ENCODE assay signal across 39 cellular contexts in the genomic region with DNA sequence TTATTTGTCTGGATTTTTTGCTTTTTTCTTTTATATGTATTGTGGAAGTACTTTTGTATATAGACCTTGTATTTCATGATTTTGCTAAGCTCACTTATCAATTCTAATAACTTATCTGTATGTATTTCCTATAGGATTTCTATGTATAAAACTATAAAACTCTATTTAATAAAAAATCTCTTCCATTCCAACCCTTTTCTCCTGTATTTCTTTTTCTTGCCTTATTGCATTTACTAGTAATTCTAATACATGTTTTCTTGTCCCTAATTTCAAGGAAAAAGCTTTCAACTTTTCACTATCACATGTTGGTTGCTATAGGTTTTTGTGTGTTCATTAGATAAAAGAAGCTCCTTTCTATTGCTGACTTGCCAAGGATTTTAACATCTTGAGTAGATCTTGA.
"Had no signal": no experiment of that assay in that cellular context is flagged by ENCODE, and none has a peak within 500 bp of the region (broad histone marks: within the 10 kb centered on the region; RNA-seq: fewer than 3 reads in every experiment).

No MANE protein-coding gene starts in this region.

- H3K36me3 Mint-ChIP-seq: activated naive CD4-positive, alpha-beta T cell treated with anti-CD3 and anti-CD28 coated beads, Interleukin-2, amount 10 ng/mL, durations not matched to agents 7 days and 5 days; activated naive CD4-positive, alpha-beta T cell treated with anti-CD3 and anti-CD28 coated beads, Interleukin-2, amount 50 U/mL, for 24 hours; activated naive CD4-positive, alpha-beta T cell treated with anti-CD3 and anti-CD28 coated beads, Interleukin-2, amount 50 U/mL, for 72 hours; activated naive CD8-positive, alpha-beta T cell; activated naive CD8-positive, alpha-beta T cell treated with anti-CD3 and anti-CD28 coated beads for 36 hours; activated naive CD8-positive, alpha-beta T cell treated with anti-CD3 and anti-CD28 coated beads, Interleukin-2, amount 10 ng/mL, durations not matched to agents 7 days and 5 days; brain had no signal

- H3K36me3 ChIP-seq: adrenal gland, ascending aorta, brain microvascular endothelial cell, breast epithelium, cardiac muscle cell had no signal

- FAIRE-seq: astrocyte, bronchial epithelial cell had no signal

- H3K4me3 Mint-ChIP-seq: activated naive CD4-positive, alpha-beta T cell treated with anti-CD3 and anti-CD28 coated beads for 36 hours; activated naive CD4-positive, alpha-beta T cell treated with anti-CD3 and anti-CD28 coated beads, Interleukin-2, amount 10 ng/mL, durations not matched to agents 7 days and 5 days; activated naive CD4-positive, alpha-beta T cell treated with anti-CD3 and anti-CD28 coated beads, Interleukin-2, amount 50 U/mL, for 24 hours; activated naive CD8-positive, alpha-beta T cell; activated naive CD8-positive, alpha-beta T cell treated with anti-CD3 and anti-CD28 coated beads for 36 hours; activated naive CD8-positive, alpha-beta T cell treated with anti-CD3 and anti-CD28 coated beads, Interleukin-2, amount 10 ng/mL, durations not matched to agents 7 days and 5 days; activated naive CD8-positive, alpha-beta T cell treated with anti-CD3 and anti-CD28 coated beads, Interleukin-2, amount 50 U/mL, for 24 hours; activated T-cell treated with anti-CD3 and anti-CD28 coated beads, Interleukin-2, amount 50 U/mL, for 24 hours; activated T-cell treated with anti-CD3 and anti-CD28 coated beads, Interleukin-2, amount 50 U/mL, for 4 hours; activated T-cell treated with anti-CD3 and anti-CD28 coated beads, Interleukin-2, amount 50 U/mL, for 72 hours; activated T-helper 1 cell treated with anti-CD3 and anti-CD28 coated beads, Interleukin-12 subunit alpha, Interleukin-12 subunit beta, Interleukin-2, Interleukin-4 antibody, amounts not matched to agents 30 ng/mL and 10 ng/mL and 1 ng/mL, durations not matched to agents 14 hours and 24 hours and 36 hours; activated T-helper 17 cell treated with anti-CD3 and anti-CD28 coated beads, Interleukin-2, amount 50 U/mL, for 72 hours; brain; central memory CD8-positive, alpha-beta T cell had no signal

- ATAC-seq: activated naive CD4-positive, alpha-beta T cell treated with anti-CD3 and anti-CD28 coated beads, Interleukin-2, amount 50 U/mL, for 72 hours; activated naive CD8-positive, alpha-beta T cell treated with anti-CD3 and anti-CD28 coated beads, Interleukin-2, amount 50 U/mL, for 24 hours; activated T-cell treated with anti-CD3 and anti-CD28 coated beads, Interleukin-2, amount 50 U/mL, for 4 hours; activated T-cell treated with anti-CD3 and anti-CD28 coated beads, Interleukin-2, amount 50 U/mL, for 72 hours; activated T-helper 17 cell treated with anti-CD3 and anti-CD28 coated beads, Interleukin-2, amount 50 U/mL, for 72 hours; body of pancreas had no signal

- H3K27ac Mint-ChIP-seq: activated naive CD4-positive, alpha-beta T cell treated with anti-CD3 and anti-CD28 coated beads for 36 hours; activated naive CD4-positive, alpha-beta T cell treated with anti-CD3 and anti-CD28 coated beads, Interleukin-2, amount 10 ng/mL, durations not matched to agents 7 days and 5 days; activated naive CD4-positive, alpha-beta T cell treated with anti-CD3 and anti-CD28 coated beads, Interleukin-2, amount 50 U/mL, for 24 hours; activated naive CD4-positive, alpha-beta T cell treated with anti-CD3 and anti-CD28 coated beads, Interleukin-2, amount 50 U/mL, for 72 hours; activated naive CD8-positive, alpha-beta T cell; activated naive CD8-positive, alpha-beta T cell treated with anti-CD3 and anti-CD28 coated beads for 36 hours; activated naive CD8-positive, alpha-beta T cell treated with anti-CD3 and anti-CD28 coated beads, Interleukin-2, amount 10 ng/mL, durations not matched to agents 7 days and 5 days; activated naive CD8-positive, alpha-beta T cell treated with anti-CD3 and anti-CD28 coated beads, Interleukin-2, amount 50 U/mL, for 24 hours; activated T-cell treated with anti-CD3 and anti-CD28 coated beads, Interleukin-2, amount 50 U/mL, for 24 hours; activated T-cell treated with anti-CD3 and anti-CD28 coated beads, Interleukin-2, amount 50 U/mL, for 72 hours; activated T-helper 1 cell treated with anti-CD3 and anti-CD28 coated beads, Interleukin-12 subunit alpha, Interleukin-12 subunit beta, Interleukin-2, Interleukin-4 antibody, amounts not matched to agents 30 ng/mL and 10 ng/mL and 1 ng/mL, durations not matched to agents 14 hours and 24 hours and 36 hours; activated T-helper 17 cell treated with anti-CD3 and anti-CD28 coated beads, Interleukin-2, amount 50 U/mL, for 72 hours; activated T-helper 2 cell treated with anti-CD3 and anti-CD28 coated beads, Interferon-gamma antibody, Interleukin-2, Interleukin-4, amounts not matched to agents 10 μg/mL and 5 μg/mL and 100 μg/mL, durations not matched to agents 14 hours and 24 hours and 36 hours; brain had no signal

- H3K9me3 Mint-ChIP-seq: activated naive CD4-positive, alpha-beta T cell treated with anti-CD3 and anti-CD28 coated beads for 36 hours; activated naive CD4-positive, alpha-beta T cell treated with anti-CD3 and anti-CD28 coated beads, Interleukin-2, amount 10 ng/mL, durations not matched to agents 7 days and 5 days; activated naive CD4-positive, alpha-beta T cell treated with anti-CD3 and anti-CD28 coated beads, Interleukin-2, amount 50 U/mL, for 24 hours; activated naive CD4-positive, alpha-beta T cell treated with anti-CD3 and anti-CD28 coated beads, Interleukin-2, amount 50 U/mL, for 72 hours; activated naive CD8-positive, alpha-beta T cell treated with anti-CD3 and anti-CD28 coated beads for 36 hours; activated naive CD8-positive, alpha-beta T cell treated with anti-CD3 and anti-CD28 coated beads, Interleukin-2, amount 10 ng/mL, durations not matched to agents 7 days and 5 days; activated naive CD8-positive, alpha-beta T cell treated with anti-CD3 and anti-CD28 coated beads, Interleukin-2, amount 50 U/mL, for 24 hours; activated T-cell treated with anti-CD3 and anti-CD28 coated beads, Interleukin-2, amount 50 U/mL, for 24 hours; activated T-cell treated with anti-CD3 and anti-CD28 coated beads, Interleukin-2, amount 50 U/mL, for 4 hours; activated T-helper 1 cell treated with anti-CD3 and anti-CD28 coated beads, Interleukin-12 subunit alpha, Interleukin-12 subunit beta, Interleukin-2, Interleukin-4 antibody, amounts not matched to agents 30 ng/mL and 10 ng/mL and 1 ng/mL, durations not matched to agents 14 hours and 24 hours and 36 hours; activated T-helper 2 cell treated with anti-CD3 and anti-CD28 coated beads, Interferon-gamma antibody, Interleukin-2, Interleukin-4, amounts not matched to agents 10 μg/mL and 5 μg/mL and 100 μg/mL, durations not matched to agents 14 hours and 24 hours and 36 hours; central memory CD8-positive, alpha-beta T cell had no signal

- H3K27me3 Mint-ChIP-seq: activated naive CD8-positive, alpha-beta T cell treated with anti-CD3 and anti-CD28 coated beads for 36 hours; activated naive CD8-positive, alpha-beta T cell treated with anti-CD3 and anti-CD28 coated beads, Interleukin-2, amount 50 U/mL, for 24 hours; activated T-cell treated with anti-CD3 and anti-CD28 coated beads, Interleukin-2, amount 50 U/mL, for 24 hours; activated T-helper 17 cell treated with anti-CD3 and anti-CD28 coated beads, Interleukin-2, amount 50 U/mL, for 72 hours; central memory CD8-positive, alpha-beta T cell had no signal

- H3K4me1 ChIP-seq: adrenal gland, ascending aorta, body of pancreas, breast epithelium had no signal

- H3K4me1 Mint-ChIP-seq: activated naive CD4-positive, alpha-beta T cell treated with anti-CD3 and anti-CD28 coated beads, Interleukin-2, amount 10 ng/mL, durations not matched to agents 7 days and 5 days; activated naive CD4-positive, alpha-beta T cell treated with anti-CD3 and anti-CD28 coated beads, Interleukin-2, amount 50 U/mL, for 24 hours; activated naive CD8-positive, alpha-beta T cell treated with anti-CD3 and anti-CD28 coated beads for 36 hours; activated naive CD8-positive, alpha-beta T cell treated with anti-CD3 and anti-CD28 coated beads, Interleukin-2, amount 10 ng/mL, durations not matched to agents 7 days and 5 days; activated naive CD8-positive, alpha-beta T cell treated with anti-CD3 and anti-CD28 coated beads, Interleukin-2, amount 50 U/mL, for 24 hours; activated T-helper 17 cell treated with anti-CD3 and anti-CD28 coated beads, Interleukin-2, amount 50 U/mL, for 72 hours; central memory CD8-positive, alpha-beta T cell had no signal

- H3K4me3 ChIP-seq: adrenal gland, ascending aorta, body of pancreas, breast epithelium, cardiac muscle cell had no signal

- DNase-seq: activated effector memory CD4-positive, alpha-beta T cell treated with anti-CD3 and anti-CD28 coated beads, Interleukin-2, amount 50 U/mL, for 16 hours; activated effector memory CD4-positive, alpha-beta T cell treated with Interleukin-2 at 50 U/mL for 16 hours; activated gamma-delta T cell; activated gamma-delta T cell treated with Interleukin-2 at 50 U/mL for 16 hours; activated naive CD4-positive, alpha-beta T cell; activated naive CD4-positive, alpha-beta T cell treated with anti-CD3 and anti-CD28 coated beads for 36 hours; activated naive CD4-positive, alpha-beta T cell treated with anti-CD3 and anti-CD28 coated beads, Interleukin-2, amount 10 ng/mL, durations not matched to agents 7 days and 5 days; activated naive CD4-positive, alpha-beta T cell treated with anti-CD3 and anti-CD28 coated beads, Interleukin-2, amount 50 U/mL, for 16 hours; activated naive CD4-positive, alpha-beta T cell treated with Interleukin-2 at 50 U/mL for 16 hours; activated naive CD8-positive, alpha-beta T cell treated with anti-CD3 and anti-CD28 coated beads for 36 hours; activated naive CD8-positive, alpha-beta T cell treated with anti-CD3 and anti-CD28 coated beads, Interleukin-2, amount 10 ng/mL, durations not matched to agents 7 days and 5 days; activated naive CD8-positive, alpha-beta T cell treated with anti-CD3 and anti-CD28 coated beads, Interleukin-2, amount 50 U/mL, for 24 hours; activated T-cell treated with anti-CD3 and anti-CD28 coated beads, Interleukin-2, amount 50 U/mL, for 24 hours; activated T-cell treated with anti-CD3 and anti-CD28 coated beads, Interleukin-2, amount 50 U/mL, for 4 hours; activated T-cell treated with anti-CD3 and anti-CD28 coated beads, Interleukin-2, amount 50 U/mL, for 48 hours; activated T-cell treated with anti-CD3 and anti-CD28 coated beads, Interleukin-2, amount 50 U/mL, for 72 hours; adrenal gland; amniotic stem cell; amygdala; anterior cingulate cortex; aorta; body of pancreas; brain microvascular endothelial cell; caudate nucleus; central memory CD4-positive, alpha-beta T cell; cerebellar nuclear complex had no signal

- H3K27ac ChIP-seq: adrenal gland, ascending aorta, body of pancreas, brain microvascular endothelial cell, breast epithelium, cardiac muscle cell had no signal

- H3K27me3 ChIP-seq: adrenal gland, ascending aorta, body of pancreas, brain microvascular endothelial cell, breast epithelium, cardiac muscle cell had no signal
